In the genomic region with DNA sequence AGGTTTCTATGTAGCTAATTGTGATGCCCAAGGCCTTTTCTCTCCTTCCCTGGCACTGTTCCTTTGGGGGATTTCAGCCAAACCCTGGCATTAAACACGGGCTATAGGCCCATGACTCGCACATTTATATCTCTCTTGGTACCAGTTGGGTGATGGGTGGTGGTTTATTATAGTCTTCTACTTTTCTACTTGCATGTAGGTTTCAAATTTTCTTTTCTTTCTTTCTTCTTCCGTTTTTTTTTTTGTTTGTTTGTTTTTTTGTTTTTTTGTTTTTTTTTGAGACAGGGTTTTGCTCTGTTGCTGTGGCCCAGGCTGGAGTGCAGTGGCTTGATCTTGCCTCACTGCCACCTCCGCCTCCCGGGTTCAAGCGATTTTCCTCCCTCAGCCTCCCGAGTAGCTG, we compare ENCODE assay signal across 8 cellular contexts. TPM values are rescaled to one million over a fixed set of nuclear protein-coding genes. Genes with fewer than 3 reads are reported as not detected.
A peak's percentile ranks its signal among the peaks of the same experiment; 100 is the strongest.
DNase-seq lines count a peak whose midpoint lies in the region; TF ChIP-seq lines count a peak whose summit lies in the region.

No MANE protein-coding gene starts in this region.

- intact Hi-C loops in left ventricle myocardium inferior (cut with micrococcal nuclease) (no loop called here), cardiac septum (cut with DNase I) (loop anchor here (2.0 kb wide), 1 partner anchor 58 kb away; a partner anchor contains a TSS)

- in situ Hi-C loops in astrocyte of the cerebellum (cut with HindIII; ENCODE audit: low sequenced_read_pairs): no loop called here

- no peak overlapping the region for H3K4me2 ChIP-seq in mesendoderm (ENCODE audit: low read length)

- WGBS in mesendoderm (ENCODE audit: extremely low coverage, insufficient coverage, low lambda C conversion rate): no CpG with 5 or more reads among the region's 7 CpGs
- 83% methylated on average over 7 of the region's 7 CpGs for WGBS in urinary bladder

- H3K56ac ChIP-seq in mesendoderm (ENCODE audit: low read length): peak overlapping the region; percentile 49

- H3K79me1 ChIP-seq in mesendoderm (ENCODE audit: low read length): no peaks in the 10 kb centered on the region

- no peak overlapping the region for H3K9ac ChIP-seq in mesendoderm (ENCODE audit: low read length)

- no peak overlapping the region for H2BK120ac ChIP-seq in mesendoderm (ENCODE audit: low read depth, low read length)

- H2BK5ac ChIP-seq in mesendoderm (ENCODE audit: low read length): no peak overlapping the region

- no peak overlapping the region for H3K18ac ChIP-seq in mesendoderm (ENCODE audit: low read length)

- H4K8ac ChIP-seq in mesendoderm (ENCODE audit: low read depth, low read length): no peak overlapping the region

- H3K79me2 ChIP-seq in mesendoderm (ENCODE audit: control insufficient read depth, insufficient read depth, low read length): no peaks in the 10 kb centered on the region

- no peak for TF ChIP-seq CTCF in left ventricle myocardium inferior (IDR thresholded peaks at IDR 0.05; ENCODE audit: borderline replicate concordance)
- no peak for TF ChIP-seq CTCF in astrocyte of the cerebellum (IDR thresholded peaks at IDR 0.05; ENCODE audit: low read depth, low read length, missing control alignments)

- no peak overlapping the region for H4K5ac ChIP-seq in mesendoderm (ENCODE audit: low read length)

- H3K27ac ChIP-seq in left ventricle myocardium inferior (replicated peaks) (peak overlapping the region; percentile 90), mesendoderm (ENCODE audit: low read depth, low read length) (no peak overlapping the region), urinary bladder (ENCODE audit: low read depth) (peak overlapping the region; percentile 91)

- no peak overlapping the region for H3K4ac ChIP-seq in mesendoderm (ENCODE audit: low read depth, low read length)

- no peaks in the 10 kb centered on the region for H3K9me3 ChIP-seq in left ventricle myocardium inferior (replicated peaks)

- H2BK15ac ChIP-seq in mesendoderm (replicated peaks; ENCODE audit: low read depth): no peak overlapping the region

- H3K36me3 ChIP-seq in left ventricle myocardium inferior: peaks cover 33% of the 10 kb centered on the region
- peaks cover 2% of the 10 kb centered on the region for H3K36me3 ChIP-seq in mesendoderm (ENCODE audit: control insufficient read depth, insufficient read depth, low read length)
- no peaks in the 10 kb centered on the region for H3K36me3 ChIP-seq in urinary bladder (ENCODE audit: insufficient read depth)

- H3K27me3 ChIP-seq in left ventricle myocardium inferior (ENCODE audit: low read depth): no peaks in the 10 kb centered on the region
- H3K27me3 ChIP-seq in mesendoderm (ENCODE audit: insufficient read depth, low read length, poor library complexity): no peaks in the 10 kb centered on the region

- no peak overlapping the region for H3K23ac ChIP-seq in mesendoderm (ENCODE audit: low read length)

- H3K4me1 ChIP-seq in left ventricle myocardium inferior (peaks cover 31% of the 10 kb centered on the region), mesendoderm (ENCODE audit: control insufficient read depth, low read depth, low read length) (no peaks in the 10 kb centered on the region), urinary bladder (ENCODE audit: insufficient read depth) (no peaks in the 10 kb centered on the region)

- DNase-seq in left ventricle myocardium inferior: no peak
- DNase-seq in cardiac septum (ENCODE audit: low spot score): no peak
- no peak for DNase-seq in astrocyte of the cerebellum (ENCODE audit: low read depth)
- no peak for DNase-seq in mesendoderm
- DNase-seq in NCI-H2029 (lab: John Stamatoyannopoulos, UW): no peak
- no peak for DNase-seq in NCI-H1105 treated with DMSO at 0.1 percent for 48 hours (lab: John Stamatoyannopoulos, UW)
- DNase-seq in anterior cingulate cortex (lab: John Stamatoyannopoulos, UW): no peak

- H3K4me3 ChIP-seq in left ventricle myocardium inferior (peak overlapping the region; percentile 95), astrocyte of the cerebellum (ENCODE audit: low read depth, low read length) (peak overlapping the region; percentile 83), mesendoderm (ENCODE audit: low read length) (no peak overlapping the region), urinary bladder (ENCODE audit: low read depth, low read length) (peak overlapping the region; percentile 89)

- H2AK5ac ChIP-seq in mesendoderm (ENCODE audit: low read length): no peak overlapping the region

RNA-seq across cellular contexts. Expression of a gene that starts 1.1 kb away (rescaled TPM):
- 6.8 TPM for total RNA-seq in left ventricle myocardium inferior
- total RNA-seq in cardiac septum: 7.2 TPM
- polyA plus RNA-seq in mesendoderm (2013, experiment 1 of 2): 2.1 TPM
- 2.0 TPM for polyA plus RNA-seq in mesendoderm (2013, experiment 2 of 2)
- total RNA-seq in urinary bladder: 31.4 TPM
- 30.0 TPM for polyA plus RNA-seq in urinary bladder

RNA-seq across cellular contexts. Expression of a gene that starts 37.5 kb away (rescaled TPM):
- total RNA-seq in left ventricle myocardium inferior: 9.0 TPM
- total RNA-seq in cardiac septum: 14.4 TPM
- 7.5 TPM for polyA plus RNA-seq in mesendoderm (2013, experiment 1 of 2)
- 7.3 TPM for polyA plus RNA-seq in mesendoderm (2013, experiment 2 of 2)
- 16.6 TPM for total RNA-seq in urinary bladder
- polyA plus RNA-seq in urinary bladder: 17.5 TPM

RNA-seq across cellular contexts. Expression of a gene that starts 57.5 kb away (rescaled TPM):
- 24.4 TPM for total RNA-seq in left ventricle myocardium inferior
- 29.5 TPM for total RNA-seq in cardiac septum
- polyA plus RNA-seq in mesendoderm (2013, experiment 1 of 2): 7.9 TPM
- polyA plus RNA-seq in mesendoderm (2013, experiment 2 of 2): 9.4 TPM
- 41.7 TPM for total RNA-seq in urinary bladder
- polyA plus RNA-seq in urinary bladder: 31.6 TPM
